ENCODE assay signal across 15 cellular contexts in the genomic region with DNA sequence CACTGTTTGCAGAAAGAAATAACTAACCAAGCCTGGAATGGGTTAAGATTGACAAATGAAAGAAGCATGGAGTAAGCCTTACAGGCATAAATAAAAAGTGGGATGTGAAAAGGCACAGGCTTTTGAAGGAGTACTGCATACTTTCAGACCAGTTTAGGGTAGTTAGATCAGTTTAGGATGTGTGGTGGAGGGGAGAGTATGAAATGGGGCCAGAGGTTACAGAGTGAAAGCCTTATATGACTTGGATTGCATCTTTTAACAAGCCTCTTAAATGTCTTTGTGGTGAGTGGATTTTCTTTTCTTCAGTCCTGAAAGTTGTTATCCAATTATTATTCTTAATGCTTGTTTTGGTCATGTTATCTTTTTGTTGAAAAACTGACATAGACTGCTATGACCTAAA. TPM values are rescaled to one million over a fixed set of nuclear protein-coding genes. Genes with fewer than 3 reads are reported as not detected.
DNase-seq lines count a peak whose midpoint lies in the region; ATAC-seq and TF ChIP-seq lines count a peak whose summit lies in the region.
"Had no signal": no experiment of that assay in that cellular context is flagged by ENCODE, and none has a peak within 500 bp of the region (broad histone marks: within the 10 kb centered on the region; RNA-seq: fewer than 3 reads in every experiment).

No MANE protein-coding gene starts in this region.

- no peak overlapping the region for H3K27ac Mint-ChIP-seq in GM23338
- H3K27ac Mint-ChIP-seq: CD4-positive, CD25-positive, alpha-beta regulatory T cell had no signal

- peak overlapping the region; percentile 1; the same call in 1 of the 2 replicates for H2AFZ ChIP-seq in GM23338
- H2AFZ ChIP-seq: GM23248 had no signal

- peaks cover 26% of the 10 kb centered on the region for H3K4me1 ChIP-seq in GM23338 (ENCODE audit: insufficient read depth)
- H3K4me1 ChIP-seq: BLaER1 treated with 17β-estradiol and CSF1 and Interleukin-3, amounts not matched to agents 10 nM and 100 nM; HAP-1 had no signal

- H3K27ac ChIP-seq in GM23338 (ENCODE audit: low read depth): no peak overlapping the region
- H3K27ac ChIP-seq: BLaER1 treated with 17β-estradiol and CSF1 and Interleukin-3, amounts not matched to agents 10 nM and 100 nM; GM23248 had no signal

- TF ChIP-seq CTCF in GM23338 (conservative IDR thresholded peaks at IDR 0.05; ENCODE audit: low read depth in 2 of 2) (no peak), fibroblast of villous mesenchyme (IDR thresholded peaks at IDR 0.05; ENCODE audit: insufficient read depth, low read depth, low read length) (no peak)

- H3K36me3 Mint-ChIP-seq in GM23338 (ENCODE audit: low read depth): no peaks in the 10 kb centered on the region
- H3K36me3 Mint-ChIP-seq in activated T-cell treated with anti-CD3 and anti-CD28 coated beads, Interleukin-2, amount 50 U/mL, for 4 hours (ENCODE audit: insufficient read depth): no peaks in the 10 kb centered on the region
- H3K36me3 Mint-ChIP-seq: CD4-positive, CD25-positive, alpha-beta regulatory T cell had no signal

- H3K27me3 Mint-ChIP-seq in GM23338 (ENCODE audit: insufficient read depth, low read depth, poor library complexity): peaks cover 2% of the 10 kb centered on the region
- H3K27me3 Mint-ChIP-seq in activated T-cell treated with anti-CD3 and anti-CD28 coated beads, Interleukin-2, amount 50 U/mL, for 4 hours (ENCODE audit: low read depth): peaks cover 4% of the 10 kb centered on the region
- H3K27me3 Mint-ChIP-seq: CD4-positive, CD25-positive, alpha-beta regulatory T cell had no signal

- no peaks in the 10 kb centered on the region for H3K27me3 ChIP-seq in GM23338 (ENCODE audit: insufficient read depth)
- H3K27me3 ChIP-seq: BLaER1 treated with 17β-estradiol and CSF1 and Interleukin-3, amounts not matched to agents 10 nM and 100 nM had no signal

- 0 out of 2 replicates have a peak, but pooled peaks cover 2% of the 10 kb centered on the region for H3F3A ChIP-seq in GM23338 (replicated peaks; ENCODE audit: low read depth)

- H4K20me1 ChIP-seq in GM23338 (replicated peaks; ENCODE audit: insufficient read depth): no peaks in the 10 kb centered on the region
- H4K20me1 ChIP-seq: BLaER1 treated with 17β-estradiol and CSF1 and Interleukin-3, amounts not matched to agents 10 nM and 100 nM had no signal

- H3K9me3 Mint-ChIP-seq in GM23338: no peaks in the 10 kb centered on the region; the same call in 2 of the 3 replicates
- no peaks in the 10 kb centered on the region for H3K9me3 Mint-ChIP-seq in activated T-cell treated with anti-CD3 and anti-CD28 coated beads, Interleukin-2, amount 50 U/mL, for 4 hours

- peaks cover 11% of the 10 kb centered on the region for H3K9me2 ChIP-seq in GM23338 (ENCODE audit: insufficient read depth)

- peaks cover 30% of the 10 kb centered on the region for H3K4me1 Mint-ChIP-seq in GM23338
- no peaks in the 10 kb centered on the region for H3K4me1 Mint-ChIP-seq in activated T-cell treated with anti-CD3 and anti-CD28 coated beads, Interleukin-2, amount 50 U/mL, for 4 hours (ENCODE audit: low read depth)
- H3K4me1 Mint-ChIP-seq: CD4-positive, CD25-positive, alpha-beta regulatory T cell had no signal

- H3K36me3 ChIP-seq in GM23338 (ENCODE audit: insufficient read depth): no peaks in the 10 kb centered on the region
- H3K36me3 ChIP-seq: BLaER1 treated with 17β-estradiol and CSF1 and Interleukin-3, amounts not matched to agents 10 nM and 100 nM; HAP-1 had no signal

- peak; percentile 88 for DNase-seq in EH (ENCODE audit: low read depth)
- DNase-seq in GM23338 (ENCODE audit: low spot score): no peak
- DNase-seq in fibroblast of villous mesenchyme (ENCODE audit: low read depth): peak; percentile 23
- DNase-seq in RKO (ENCODE audit: low spot score): no peak
- DNase-seq in H4 (ENCODE audit: low spot score): no peak
- DNase-seq in activated T-cell treated with anti-CD3 and anti-CD28 coated beads, Interleukin-2, amount 50 U/mL, for 4 hours: no peak
- DNase-seq: ACHN; CD4-positive, CD25-positive, alpha-beta regulatory T cell; DMS79; GDM1; GM23248 had no signal

- H3K4me3 Mint-ChIP-seq in GM23338: no peak overlapping the region
- no peak overlapping the region for H3K4me3 Mint-ChIP-seq in activated T-cell treated with anti-CD3 and anti-CD28 coated beads, Interleukin-2, amount 50 U/mL, for 4 hours
- H3K4me3 Mint-ChIP-seq: CD4-positive, CD25-positive, alpha-beta regulatory T cell had no signal

- ATAC-seq in GM23338 (no peak), HG02938 (IDR thresholded peaks at IDR 0.05; ENCODE audit: unreplicated experiment) (peak; percentile 72)
- no peak for ATAC-seq in activated T-cell treated with anti-CD3 and anti-CD28 coated beads, Interleukin-2, amount 50 U/mL, for 4 hours
- ATAC-seq: HepG2 had no signal

- H3K4me2 ChIP-seq in GM23338: no peak overlapping the region
- H3K4me2 ChIP-seq: BLaER1 treated with 17β-estradiol and CSF1 and Interleukin-3, amounts not matched to agents 10 nM and 100 nM had no signal

- no peaks in the 10 kb centered on the region for H3K79me2 ChIP-seq in GM23338 (replicated peaks; ENCODE audit: insufficient read depth)

- H3K4me3 ChIP-seq in GM23338 (no peak overlapping the region), fibroblast of villous mesenchyme (ENCODE audit: low read depth, low read length) (no peak overlapping the region)
- H3K4me3 ChIP-seq: BLaER1 treated with 17β-estradiol and CSF1 and Interleukin-3, amounts not matched to agents 10 nM and 100 nM; GM23248; HAP-1 had no signal

TF ChIP-seq in GM23338, 12 proteins besides CTCF, POLR2A, EP300 and RAD21 (continues in another document):
- TF ChIP-seq, protein P1, sequence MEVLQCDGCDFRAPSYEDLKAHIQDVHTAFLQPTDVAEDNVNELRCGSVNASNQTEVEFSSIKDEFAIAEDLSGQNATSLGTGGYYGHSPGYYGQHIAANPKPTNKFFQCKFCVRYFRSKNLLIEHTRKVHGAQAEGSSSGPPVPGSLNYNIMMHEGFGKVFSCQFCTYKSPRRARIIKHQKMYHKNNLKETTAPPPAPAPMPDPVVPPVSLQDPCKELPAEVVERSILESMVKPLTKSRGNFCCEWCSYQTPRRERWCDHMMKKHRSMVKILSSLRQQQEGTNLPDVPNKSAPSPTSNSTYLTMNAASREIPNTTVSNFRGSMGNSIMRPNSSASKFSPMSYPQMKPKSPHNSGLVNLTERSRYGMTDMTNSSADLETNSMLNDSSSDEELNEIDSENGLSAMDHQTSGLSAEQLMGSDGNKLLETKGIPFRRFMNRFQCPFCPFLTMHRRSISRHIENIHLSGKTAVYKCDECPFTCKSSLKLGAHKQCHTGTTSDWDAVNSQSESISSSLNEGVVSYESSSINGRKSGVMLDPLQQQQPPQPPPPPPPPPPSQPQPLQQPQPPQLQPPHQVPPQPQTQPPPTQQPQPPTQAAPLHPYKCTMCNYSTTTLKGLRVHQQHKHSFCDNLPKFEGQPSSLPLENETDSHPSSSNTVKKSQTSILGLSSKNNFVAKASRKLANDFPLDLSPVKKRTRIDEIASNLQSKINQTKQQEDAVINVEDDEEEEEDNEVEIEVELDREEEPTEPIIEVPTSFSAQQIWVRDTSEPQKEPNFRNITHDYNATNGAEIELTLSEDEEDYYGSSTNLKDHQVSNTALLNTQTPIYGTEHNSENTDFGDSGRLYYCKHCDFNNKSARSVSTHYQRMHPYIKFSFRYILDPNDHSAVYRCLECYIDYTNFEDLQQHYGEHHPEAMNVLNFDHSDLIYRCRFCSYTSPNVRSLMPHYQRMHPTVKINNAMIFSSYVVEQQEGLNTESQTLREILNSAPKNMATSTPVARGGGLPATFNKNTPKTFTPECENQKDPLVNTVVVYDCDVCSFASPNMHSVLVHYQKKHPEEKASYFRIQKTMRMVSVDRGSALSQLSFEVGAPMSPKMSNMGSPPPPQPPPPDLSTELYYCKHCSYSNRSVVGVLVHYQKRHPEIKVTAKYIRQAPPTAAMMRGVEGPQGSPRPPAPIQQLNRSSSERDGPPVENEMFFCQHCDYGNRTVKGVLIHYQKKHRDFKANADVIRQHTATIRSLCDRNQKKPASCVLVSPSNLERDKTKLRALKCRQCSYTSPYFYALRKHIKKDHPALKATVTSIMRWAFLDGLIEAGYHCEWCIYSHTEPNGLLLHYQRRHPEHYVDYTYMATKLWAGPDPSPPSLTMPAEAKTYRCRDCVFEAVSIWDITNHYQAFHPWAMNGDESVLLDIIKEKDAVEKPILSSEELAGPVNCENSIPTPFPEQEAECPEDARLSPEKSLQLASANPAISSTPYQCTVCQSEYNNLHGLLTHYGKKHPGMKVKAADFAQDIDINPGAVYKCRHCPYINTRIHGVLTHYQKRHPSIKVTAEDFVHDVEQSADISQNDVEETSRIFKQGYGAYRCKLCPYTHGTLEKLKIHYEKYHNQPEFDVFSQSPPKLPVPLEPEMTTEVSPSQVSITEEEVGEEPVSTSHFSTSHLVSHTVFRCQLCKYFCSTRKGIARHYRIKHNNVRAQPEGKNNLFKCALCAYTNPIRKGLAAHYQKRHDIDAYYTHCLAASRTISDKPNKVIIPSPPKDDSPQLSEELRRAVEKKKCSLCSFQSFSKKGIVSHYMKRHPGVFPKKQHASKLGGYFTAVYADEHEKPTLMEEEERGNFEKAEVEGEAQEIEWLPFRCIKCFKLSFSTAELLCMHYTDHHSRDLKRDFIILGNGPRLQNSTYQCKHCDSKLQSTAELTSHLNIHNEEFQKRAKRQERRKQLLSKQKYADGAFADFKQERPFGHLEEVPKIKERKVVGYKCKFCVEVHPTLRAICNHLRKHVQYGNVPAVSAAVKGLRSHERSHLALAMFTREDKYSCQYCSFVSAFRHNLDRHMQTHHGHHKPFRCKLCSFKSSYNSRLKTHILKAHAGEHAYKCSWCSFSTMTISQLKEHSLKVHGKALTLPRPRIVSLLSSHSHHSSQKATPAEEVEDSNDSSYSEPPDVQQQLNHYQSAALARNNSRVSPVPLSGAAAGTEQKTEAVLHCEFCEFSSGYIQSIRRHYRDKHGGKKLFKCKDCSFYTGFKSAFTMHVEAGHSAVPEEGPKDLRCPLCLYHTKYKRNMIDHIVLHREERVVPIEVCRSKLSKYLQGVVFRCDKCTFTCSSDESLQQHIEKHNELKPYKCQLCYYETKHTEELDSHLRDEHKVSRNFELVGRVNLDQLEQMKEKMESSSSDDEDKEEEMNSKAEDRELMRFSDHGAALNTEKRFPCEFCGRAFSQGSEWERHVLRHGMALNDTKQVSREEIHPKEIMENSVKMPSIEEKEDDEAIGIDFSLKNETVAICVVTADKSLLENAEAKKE (CRISPR knock-in tag; IDR thresholded peaks at IDR 0.05): no peak

RNA-seq across cellular contexts. Expression of a gene that starts 52.2 kb away (rescaled TPM):
- 5.7 and 7.7 TPM in 2 replicates for total RNA-seq in GM23338 (2014; rRNA removed; shearing (Covaris generic))
- polyA plus RNA-seq in GM23338 (2016; fragmentation: Nextera tagmentation; extraction: Ambion mirVana): 1.3 and 1.5 TPM in 2 replicates
- 20.9 and 33.7 TPM in 2 replicates for total RNA-seq in fibroblast of villous mesenchyme
- total RNA-seq in H4 (2014; rRNA removed; shearing (Covaris generic)): 2.4 and 8.8 TPM in 2 replicates
- not detected for total RNA-seq in activated T-cell treated with anti-CD3 and anti-CD28 coated beads, Interleukin-2, amount 50 U/mL, for 4 hours
- total RNA-seq: CD4-positive, CD25-positive, alpha-beta regulatory T cell; HepG2 had no signal
- polyA plus RNA-seq: CD4-positive, CD25-positive, alpha-beta regulatory T cell; HepG2 had no signal

Comparison
In these comparisons a context has a peak if more than half of its experiments do, and no peak if none do; other contexts are left out.
1. DNase-seq: peak in EH (single experiment) and fibroblast of villous mesenchyme (single experiment); none in GM23338 (single experiment), RKO (single experiment), H4 (single experiment) and activated T-cell treated with anti-CD3 and anti-CD28 coated beads, Interleukin-2, amount 50 U/mL, for 4 hours (single experiment).